2 cellular contexts compared by ENCODE assay signal in genomic region chr19:33545209-33545981, GRCh38.
TF ChIP-seq lines count a peak whose summit lies in the region.

No MANE protein-coding gene starts in this region.

TF ChIP-seq in GM23338, 12 proteins besides CTCF, POLR2A, EP300 and RAD21:
- TF ChIP-seq ZNF331 (CRISPR knock-in tag; IDR thresholded peaks at IDR 0.05; ENCODE audit: low read depth) (no peak), EZH2 (IDR thresholded peaks at IDR 0.05; ENCODE audit: low read depth, unreplicated experiment) (no peak), ZNF462 (CRISPR knock-in tag; IDR thresholded peaks at IDR 0.05) (no peak), REST (IDR thresholded peaks at IDR 0.05; ENCODE audit: unreplicated experiment) (no peak), ZNF114 (CRISPR knock-in tag; IDR thresholded peaks at IDR 0.05) (no peak), POLR2AphosphoS5 (IDR thresholded peaks at IDR 0.05; ENCODE audit: low read depth) (no peak), STAT1 (IDR thresholded peaks at IDR 0.05; ENCODE audit: unreplicated experiment) (no peak), CREB1 (CRISPR knock-in tag; IDR thresholded peaks at IDR 0.05; ENCODE audit: low read depth) (no peak), ETS1 (IDR thresholded peaks at IDR 0.05) (no peak), EZH2phosphoT487 (IDR thresholded peaks at IDR 0.05; ENCODE audit: unreplicated experiment) (no peak), JUNB (IDR thresholded peaks at IDR 0.05; ENCODE audit: unreplicated experiment) (no peak), NANOG (IDR thresholded peaks at IDR 0.05; ENCODE audit: borderline replicate concordance) (no peak)
TF ChIP-seq in GM23338: peak in this region for 0.

TF ChIP-seq in H1, 55 proteins besides CTCF, POLR2A, EP300 and RAD21:
- no peak for TF ChIP-seq CHD1 (IDR thresholded peaks at IDR 0.05; ENCODE audit: low read depth, low read length)
- TF ChIP-seq BACH1 (IDR thresholded peaks at IDR 0.05; ENCODE audit: low read length) = no peak
- TF ChIP-seq CTBP2 (IDR thresholded peaks at IDR 0.05; ENCODE audit: borderline replicate concordance, insufficient read depth, insufficient read length, low read length) = no peak
- no peak for TF ChIP-seq CBX5 (IDR thresholded peaks at IDR 0.05; ENCODE audit: low read depth, low read length)
- TF ChIP-seq CBX8 (IDR thresholded peaks at IDR 0.05; ENCODE audit: borderline replicate concordance, low read depth, low read length) = no peak
- no peak for TF ChIP-seq CHD7 (IDR thresholded peaks at IDR 0.05; ENCODE audit: insufficient replicate concordance, low read length)
- TF ChIP-seq ZNF274 (IDR thresholded peaks at IDR 0.05; ENCODE audit: borderline replicate concordance, extremely low read depth, low read length) = no peak
- no peak for TF ChIP-seq TBP (IDR thresholded peaks at IDR 0.05; ENCODE audit: low read depth, low read length)
- TF ChIP-seq RFX5 (IDR thresholded peaks at IDR 0.05; ENCODE audit: borderline replicate concordance, low read depth, low read length) = no peak
- no peak for TF ChIP-seq POU5F1 (IDR thresholded peaks at IDR 0.05; ENCODE audit: low read depth, low read length)
- no peak for TF ChIP-seq KDM1A (IDR thresholded peaks at IDR 0.05; ENCODE audit: borderline replicate concordance, low read length)
- no peak for TF ChIP-seq MAFK (IDR thresholded peaks at IDR 0.05; ENCODE audit: low read depth, low read length)
- no peak for TF ChIP-seq EZH2 (IDR thresholded peaks at IDR 0.05; ENCODE audit: low read depth, low read length, severe bottlenecking)
- TF ChIP-seq SIX5 (IDR thresholded peaks at IDR 0.05; ENCODE audit: low read depth, low read length) = no peak
- no peak for TF ChIP-seq FOSL1 (IDR thresholded peaks at IDR 0.05; ENCODE audit: insufficient read depth, low read depth, low read length)
- no peak for TF ChIP-seq HDAC2 (IDR thresholded peaks at IDR 0.05; ENCODE audit: borderline replicate concordance in 1 of 2, low read depth in 2 of 2, low read length in 2 of 2)
- no peak for TF ChIP-seq TEAD4 (IDR thresholded peaks at IDR 0.05; ENCODE audit: low read depth, low read length)
- no peak for TF ChIP-seq MAX (IDR thresholded peaks at IDR 0.05)
- no peak for TF ChIP-seq RNF2 (IDR thresholded peaks at IDR 0.05; ENCODE audit: borderline replicate concordance, low read depth, low read length, missing control alignments, poor library complexity, severe bottlenecking)
- TF ChIP-seq ATF3 (IDR thresholded peaks at IDR 0.05; ENCODE audit: insufficient read depth, low read depth, low read length) = no peak
TF ChIP-seq in H1: peak in this region for 0.
